ENCODE assay signal across 14 cellular contexts in genomic region chr12:108727868-108728735, GRCh38. TPM values are rescaled to one million over a fixed set of nuclear protein-coding genes. Genes with fewer than 3 reads are reported as not detected.
DNase-seq lines count a peak whose midpoint lies in the region; ATAC-seq and TF ChIP-seq lines count a peak whose summit lies in the region.
"Had no signal": no experiment of that assay in that cellular context is flagged by ENCODE, and none has a peak within 500 bp of the region (broad histone marks: within the 10 kb centered on the region; RNA-seq: fewer than 3 reads in every experiment).

No MANE protein-coding gene starts in this region.

- H3K27ac ChIP-seq in CD4-positive, alpha-beta T cell (ENCODE audit: low read depth, low read length), result no peak overlapping the region
- H3K27ac ChIP-seq in SJCRH30, result peak overlapping the region; percentile 91
- peak overlapping the region; percentile 99 to 100 (median 100) for H3K27ac ChIP-seq in sigmoid colon
- H3K27ac ChIP-seq: HL-60 had no signal

- no peaks in the 10 kb centered on the region for H3K27me3 ChIP-seq in CD4-positive, alpha-beta T cell (ENCODE audit: control insufficient read depth, insufficient read depth, low read length)
- H3K27me3 ChIP-seq in SJCRH30 (no peaks in the 10 kb centered on the region), sigmoid colon (no peaks in the 10 kb centered on the region)
- H3K27me3 ChIP-seq: adrenal gland had no signal

- TF ChIP-seq EP300 in sigmoid colon (IDR thresholded peaks at IDR 0.05), result no peak

- H3K27me3 Mint-ChIP-seq in CD4-positive, alpha-beta T cell, result no peaks in the 10 kb centered on the region

- H3K36me3 Mint-ChIP-seq in CD4-positive, alpha-beta T cell (ENCODE audit: low read depth), result no peaks in the 10 kb centered on the region

- no peak for DNase-seq in CD4-positive, alpha-beta T cell
- peak in 1 of 2 experiments; percentile 50 for DNase-seq in SJCRH30
- no peak for DNase-seq in foreskin fibroblast
- DNase-seq in sigmoid colon, result no peak
- no peak for DNase-seq in DMS153 treated with DMSO at 0.1 percent for 48 hours (lab: John Stamatoyannopoulos, UW; ENCODE audit: unreplicated experiment)
- no peak for DNase-seq in HuH-7.5 (ENCODE audit: low spot score)
- no peak for DNase-seq in SKM-1 treated with dmso at 0.1 percent for 144 hours (lab: John Stamatoyannopoulos, UW; ENCODE audit: unreplicated experiment)
- DNase-seq in NCI-H748 (lab: John Stamatoyannopoulos, UW; ENCODE audit: unreplicated experiment), result no peak
- DNase-seq: adrenal gland, left colon, NCI-H1092 treated with DMSO at 0.1 percent for 48 hours, retina had no signal

- POLR2A ChIA-PET in CD4-positive, alpha-beta T cell (lab: Charles Lee), result no interaction called here

- H3K4me3 ChIP-seq in SJCRH30 (peak overlapping the region; percentile 95), foreskin fibroblast (ENCODE audit: low read depth in 1 of 2, low read length in 2 of 2) (peak overlapping the region; percentile 90 to 91), sigmoid colon (peak overlapping the region in 3 of 4 donors; percentile 99 to 100 (median 99))
- H3K4me3 ChIP-seq: adrenal gland had no signal

- H3K9me3 ChIP-seq in CD4-positive, alpha-beta T cell (ENCODE audit: control insufficient read depth, low read length), result no peaks in the 10 kb centered on the region
- no peaks in the 10 kb centered on the region for H3K9me3 ChIP-seq in SJCRH30 (replicated peaks)
- no peaks in the 10 kb centered on the region for H3K9me3 ChIP-seq in sigmoid colon
- H3K9me3 ChIP-seq: adrenal gland had no signal

- H3K4me1 ChIP-seq in SJCRH30 (peaks cover 36% of the 10 kb centered on the region), sigmoid colon (peaks cover 0 to 71% (median 61%) of the 10 kb centered on the region in 4 donors)

- H3K9me3 Mint-ChIP-seq in CD4-positive, alpha-beta T cell, result no peaks in the 10 kb centered on the region
- H3K9me3 Mint-ChIP-seq: CD14-positive monocyte had no signal

- peak overlapping the region; percentile 21 for H3K4me3 Mint-ChIP-seq in CD4-positive, alpha-beta T cell

- H3K27ac Mint-ChIP-seq in CD4-positive, alpha-beta T cell, result no peak overlapping the region

- CTCF ChIA-PET in CD4-positive, alpha-beta T cell (lab: Charles Lee), result no interaction called here

- no peak for TF ChIP-seq CTCF in CD4-positive, alpha-beta T cell (IDR thresholded peaks at IDR 0.05)
- no peak for TF ChIP-seq CTCF in foreskin fibroblast (IDR thresholded peaks at IDR 0.05; ENCODE audit: low read depth, low read length)
- no peak for TF ChIP-seq CTCF in sigmoid colon (IDR thresholded peaks at IDR 0.05)

- peaks cover 41% of the 10 kb centered on the region for H3K4me1 Mint-ChIP-seq in CD4-positive, alpha-beta T cell (ENCODE audit: low read depth)

- ATAC-seq in CD4-positive, alpha-beta T cell (ENCODE audit: poor library complexity), result no peak
- ATAC-seq: left colon had no signal

- 64 to 69% methylated on average over 7 of the region's 7 CpGs for WGBS in sigmoid colon, 2 donors

- TF ChIP-seq POLR2A in sigmoid colon (IDR thresholded peaks at IDR 0.05), result no peak

- H3K36me3 ChIP-seq in SJCRH30 (no peaks in the 10 kb centered on the region), sigmoid colon (no peaks in the 10 kb centered on the region)
- H3K36me3 ChIP-seq: adrenal gland had no signal

- intact Hi-C loops in CD4-positive, alpha-beta T cell (cut with DNase I, micrococcal nuclease), result loop anchor here in 1 of 2 experiments (5.0 kb wide), 1 partner anchor 129 kb away; the partner anchor contains the start of gene SSH1
- intact Hi-C loops in sigmoid colon (cut with DNase I), result no loop called here

RNA-seq across cellular contexts. Expression of gene CORO1C, which starts 3.2 kb away (rescaled TPM):
- total RNA-seq in CD4-positive, alpha-beta T cell, result 1 to 10 TPM; 6.7 to 7.4 TPM
- 95.7 and 113 TPM in 2 replicates for total RNA-seq in SJCRH30 (2014; rRNA removed; shearing (Covaris generic))
- total RNA-seq in sigmoid colon, result 100 to 1,000 TPM; 247 to 569 (median 360) TPM
- 10 to 100 TPM; 38.4 to 50.2 (median 49.2) TPM for polyA plus RNA-seq in sigmoid colon

Comparison
In these comparisons a context has a peak if more than half of its experiments do, and no peak if none do; other contexts are left out.
1. RNA of gene CORO1C, which starts 3.2 kb away (total RNA-seq): 247 to 569 TPM in sigmoid colon and 95.7 to 113 TPM in SJCRH30; 6.7 to 7.4 TPM in CD4-positive, alpha-beta T cell; every median in the first group is over 10 times any median in the second.
2. Peak in every context shown above with its lines, with median percentiles within 50 percentile points of each other: H3K4me3 ChIP-seq.